1 cellular context compared by ENCODE assay signal in genomic region chr7:98206451-98207330, GRCh38.
TF ChIP-seq lines count a peak whose summit lies in the region.

No MANE protein-coding gene starts in this region.

TF ChIP-seq in WTC11, 78 proteins besides CTCF, POLR2A, EP300 and RAD21 (continued from another document):
- TF ChIP-seq ZNF532 (CRISPR knock-in tag; IDR thresholded peaks at IDR 0.05; ENCODE audit: borderline replicate concordance): no peak
TF ChIP-seq in WTC11: peak in this region for 0.
